ENCODE assay signal across 11 cellular contexts in genomic region chr4:99233397-99233796, GRCh38. TPM values are rescaled to one million over a fixed set of nuclear protein-coding genes. Genes with fewer than 3 reads are reported as not detected.
"Had no signal": no experiment of that assay in that cellular context is flagged by ENCODE, and none has a peak within 500 bp of the region (broad histone marks: within the 10 kb centered on the region; RNA-seq: fewer than 3 reads in every experiment).

No MANE protein-coding gene starts in this region.

RNA-seq across cellular contexts. Expression of gene ADH6, which starts 14.4 kb away (rescaled TPM):
- total RNA-seq: naive thymus-derived CD8-positive, alpha-beta T cell; natural killer cell treated with Interleukin-12 subunit alpha and Interleukin-12 subunit beta and Interleukin-15 and Interleukin-18, amount 100 ng/mL, for 72 hours; neural crest cell; psoas muscle; sciatic nerve; subcutaneous adipose tissue; temporal lobe; tibial nerve had no signal
- polyA plus RNA-seq: naive thymus-derived CD8-positive, alpha-beta T cell had no signal

RNA-seq across cellular contexts. Expression of gene ADH1A, which starts 57.4 kb away (rescaled TPM):
- total RNA-seq: naive thymus-derived CD8-positive, alpha-beta T cell; natural killer cell treated with Interleukin-12 subunit alpha and Interleukin-12 subunit beta and Interleukin-15 and Interleukin-18, amount 100 ng/mL, for 72 hours; neural crest cell; right atrium auricular region; stomach; temporal lobe; urinary bladder had no signal
- polyA plus RNA-seq: naive thymus-derived CD8-positive, alpha-beta T cell; psoas muscle; stomach had no signal
